ENCODE assay signal across 25 cellular contexts in the genomic region with DNA sequence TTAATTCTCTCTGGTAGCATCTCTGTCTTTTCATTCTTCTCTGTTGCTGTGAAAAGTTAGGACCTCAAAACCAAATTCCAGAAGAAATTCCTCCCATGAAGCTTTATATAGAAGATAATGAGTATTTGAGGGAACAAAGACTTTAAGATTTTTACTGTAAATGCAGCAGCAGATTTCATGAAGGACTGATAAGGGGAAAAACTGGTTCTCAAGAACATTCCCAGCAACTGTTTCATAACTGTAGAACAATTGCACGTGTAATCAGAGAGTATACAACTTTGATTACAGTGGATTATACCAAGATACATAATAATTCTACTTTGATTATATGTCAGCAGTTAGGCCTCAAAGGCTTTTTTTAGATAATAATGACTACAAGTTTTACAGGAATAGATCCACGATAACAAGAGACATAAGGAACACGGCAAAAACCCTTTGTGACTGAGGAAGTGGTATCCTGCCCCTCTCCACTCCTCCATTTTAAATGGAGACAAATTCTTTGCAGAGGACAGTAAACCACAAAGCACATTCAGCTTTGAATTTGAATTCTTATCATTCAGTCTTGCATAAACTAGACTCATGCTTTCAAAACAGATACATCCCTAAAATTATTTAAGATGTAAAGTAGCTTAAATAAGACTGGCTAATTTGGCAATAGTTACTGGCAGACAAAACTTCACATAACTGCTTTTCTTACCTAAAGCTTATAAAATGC.
"Had no signal": no experiment of that assay in that cellular context is flagged by ENCODE, and none has a peak within 500 bp of the region (broad histone marks: within the 10 kb centered on the region; RNA-seq: fewer than 3 reads in every experiment).

No MANE protein-coding gene starts in this region.

- H3K36me3 ChIP-seq: lower lobe of right lung, pancreas, prostate gland, tibial nerve, uterus had no signal

- ATAC-seq: left lobe of liver; lower lobe of right lung; naive thymus-derived CD4-positive, alpha-beta T cell; natural killer cell treated with Interleukin-12 subunit alpha and Interleukin-12 subunit beta and Interleukin-15 and Interleukin-18, amount 100 ng/mL, for 72 hours; pancreas; right cardiac atrium; sciatic nerve; stimulated activated memory B cell treated with anti-CD40 and anti-IgM and Interleukin-4, amounts not matched to agents 10 μg/mL and 1 μg/mL and 100 μg/mL, for 72 hours; stimulated activated naive CD8-positive, alpha-beta T cell treated with anti-CD3 and anti-CD28 coated beads, Interleukin-15, amount 100 ng/mL, for 72 hours had no signal

- H3K4me3 ChIP-seq: lower lobe of right lung, pancreas, prostate gland, tibial nerve, uterus had no signal

- H3K27me3 ChIP-seq: pancreas, tibial nerve, uterus had no signal

- H3K27ac ChIP-seq: lower lobe of right lung, pancreas, prostate gland, tibial nerve, uterus had no signal

- DNase-seq: hypothalamus; immature natural killer cell; lower lobe of right lung; mammary epithelial cell; mesenchymal stem cell; naive thymus-derived CD4-positive, alpha-beta T cell; pancreas; posterior cingulate gyrus; retina; right cardiac atrium; small intestine; stimulated activated CD4-positive, alpha-beta T cell treated with anti-CD3 and anti-CD28 coated beads, Interleukin-1b, Interleukin-23, amount 100 ng/mL, for 48 hours; stimulated activated CD4-positive, alpha-beta T cell treated with anti-CD3 and anti-CD28 coated beads, Interleukin-2, amount 100 ng/mL, for 48 hours; stimulated activated CD4-positive, alpha-beta T cell treated with anti-CD3 and anti-CD28 coated beads, Interleukin-4, amount 100 ng/mL, for 4 hours; stimulated activated CD8-positive, alpha-beta memory T cell treated with anti-CD3 and anti-CD28 coated beads, Interleukin-4, amount 100 ng/mL, for 48 hours; stimulated activated naive CD4-positive, alpha-beta T cell treated with Interleukin-2 at 50 U/mL for 16 hours; stimulated activated naive CD8-positive, alpha-beta T cell treated with anti-CD3 and anti-CD28 coated beads, Interleukin-15, amount 100 ng/mL, for 72 hours; substantia nigra; uterus had no signal

- H3K4me1 ChIP-seq: lower lobe of right lung, pancreas, prostate gland, tibial nerve, uterus had no signal

- H3K9me3 ChIP-seq: lower lobe of right lung, pancreas, prostate gland, uterus had no signal
